ENCODE assay signal across 1 cellular context in the genomic region with DNA sequence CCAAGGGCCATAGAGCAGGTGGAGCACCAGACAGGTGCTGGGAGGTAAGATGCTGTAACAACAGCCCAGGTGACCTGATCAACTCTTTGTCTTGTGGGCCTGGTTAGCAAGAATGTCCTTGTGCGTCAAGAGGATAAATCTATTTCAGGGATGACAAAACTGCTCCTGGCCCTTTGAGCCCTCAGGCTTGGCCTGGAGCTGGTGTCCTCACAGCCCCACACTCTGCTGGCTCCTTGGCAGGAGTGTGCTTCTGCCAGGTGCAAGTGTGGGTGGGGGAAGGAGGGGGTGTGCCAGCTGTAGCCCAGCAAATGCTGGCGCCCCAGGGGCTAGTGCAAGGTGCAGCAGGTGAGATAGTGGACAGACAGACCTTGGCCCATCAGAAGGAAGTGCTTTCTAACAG.
TF ChIP-seq lines count a peak whose summit lies in the region.

No MANE protein-coding gene starts in this region.

TF ChIP-seq in IMR-90, 13 proteins besides CTCF, POLR2A, EP300 and RAD21:
- no peak for TF ChIP-seq CEBPB (IDR thresholded peaks at IDR 0.05; ENCODE audit: low read depth, low read length)
- no peak for TF ChIP-seq BHLHE40 (IDR thresholded peaks at IDR 0.05; ENCODE audit: low read depth, low read length)
- TF ChIP-seq, protein P1, sequence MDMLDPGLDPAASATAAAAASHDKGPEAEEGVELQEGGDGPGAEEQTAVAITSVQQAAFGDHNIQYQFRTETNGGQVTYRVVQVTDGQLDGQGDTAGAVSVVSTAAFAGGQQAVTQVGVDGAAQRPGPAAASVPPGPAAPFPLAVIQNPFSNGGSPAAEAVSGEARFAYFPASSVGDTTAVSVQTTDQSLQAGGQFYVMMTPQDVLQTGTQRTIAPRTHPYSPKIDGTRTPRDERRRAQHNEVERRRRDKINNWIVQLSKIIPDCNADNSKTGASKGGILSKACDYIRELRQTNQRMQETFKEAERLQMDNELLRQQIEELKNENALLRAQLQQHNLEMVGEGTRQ (IDR thresholded peaks at IDR 0.05; ENCODE audit: low read depth, low read length) = no peak
- TF ChIP-seq SMC3 (IDR thresholded peaks at IDR 0.05; ENCODE audit: low read depth, low read length) = no peak
- no peak for TF ChIP-seq NFE2L2 (IDR thresholded peaks at IDR 0.05; ENCODE audit: low read depth, low read length)
- TF ChIP-seq, protein P2, sequence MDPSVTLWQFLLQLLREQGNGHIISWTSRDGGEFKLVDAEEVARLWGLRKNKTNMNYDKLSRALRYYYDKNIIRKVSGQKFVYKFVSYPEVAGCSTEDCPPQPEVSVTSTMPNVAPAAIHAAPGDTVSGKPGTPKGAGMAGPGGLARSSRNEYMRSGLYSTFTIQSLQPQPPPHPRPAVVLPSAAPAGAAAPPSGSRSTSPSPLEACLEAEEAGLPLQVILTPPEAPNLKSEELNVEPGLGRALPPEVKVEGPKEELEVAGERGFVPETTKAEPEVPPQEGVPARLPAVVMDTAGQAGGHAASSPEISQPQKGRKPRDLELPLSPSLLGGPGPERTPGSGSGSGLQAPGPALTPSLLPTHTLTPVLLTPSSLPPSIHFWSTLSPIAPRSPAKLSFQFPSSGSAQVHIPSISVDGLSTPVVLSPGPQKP (IDR thresholded peaks at IDR 0.05; ENCODE audit: borderline replicate concordance, low read depth, low read length) = no peak
- no peak for TF ChIP-seq RFX5 (IDR thresholded peaks at IDR 0.05; ENCODE audit: low read depth, low read length)
- TF ChIP-seq MAFK (IDR thresholded peaks at IDR 0.05; ENCODE audit: low read depth, low read length) = no peak
- TF ChIP-seq MXI1 (IDR thresholded peaks at IDR 0.05; ENCODE audit: borderline replicate concordance, low read depth, low read length) = no peak
- TF ChIP-seq MAZ (IDR thresholded peaks at IDR 0.05; ENCODE audit: borderline replicate concordance, low read depth, low read length) = no peak
- no peak for TF ChIP-seq FOS (IDR thresholded peaks at IDR 0.05; ENCODE audit: low read depth, low read length)
- no peak for TF ChIP-seq RCOR1 (IDR thresholded peaks at IDR 0.05; ENCODE audit: insufficient replicate concordance, low read length)
- no peak for TF ChIP-seq CHD1 (IDR thresholded peaks at IDR 0.05; ENCODE audit: low read depth, low read length)
